ENCODE assay signal across 1 cellular context in the genomic region with DNA sequence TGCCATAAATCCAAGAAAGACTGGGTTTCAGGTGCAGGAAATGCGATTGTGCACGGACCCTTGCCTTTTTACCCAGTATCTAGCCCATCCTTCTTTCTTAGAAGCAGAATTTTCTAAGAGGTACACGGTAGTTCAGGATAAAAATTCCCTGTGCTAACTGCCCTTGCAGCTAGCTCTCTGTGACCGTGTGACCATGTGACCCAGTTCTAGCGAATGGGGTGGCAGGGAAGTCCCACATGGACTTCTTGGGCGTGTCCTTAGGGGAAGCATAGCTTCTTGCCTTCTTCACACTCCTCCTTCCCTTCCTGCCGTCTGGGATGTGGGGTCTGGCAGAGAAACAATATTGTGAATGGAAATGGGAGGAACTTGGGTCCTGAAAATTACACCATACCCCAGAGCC.
TF ChIP-seq lines count a peak whose summit lies in the region.

No MANE protein-coding gene starts in this region.

TF ChIP-seq in K562, 482 proteins besides CTCF, POLR2A, EP300 and RAD21:
- TF ChIP-seq, protein P1, sequence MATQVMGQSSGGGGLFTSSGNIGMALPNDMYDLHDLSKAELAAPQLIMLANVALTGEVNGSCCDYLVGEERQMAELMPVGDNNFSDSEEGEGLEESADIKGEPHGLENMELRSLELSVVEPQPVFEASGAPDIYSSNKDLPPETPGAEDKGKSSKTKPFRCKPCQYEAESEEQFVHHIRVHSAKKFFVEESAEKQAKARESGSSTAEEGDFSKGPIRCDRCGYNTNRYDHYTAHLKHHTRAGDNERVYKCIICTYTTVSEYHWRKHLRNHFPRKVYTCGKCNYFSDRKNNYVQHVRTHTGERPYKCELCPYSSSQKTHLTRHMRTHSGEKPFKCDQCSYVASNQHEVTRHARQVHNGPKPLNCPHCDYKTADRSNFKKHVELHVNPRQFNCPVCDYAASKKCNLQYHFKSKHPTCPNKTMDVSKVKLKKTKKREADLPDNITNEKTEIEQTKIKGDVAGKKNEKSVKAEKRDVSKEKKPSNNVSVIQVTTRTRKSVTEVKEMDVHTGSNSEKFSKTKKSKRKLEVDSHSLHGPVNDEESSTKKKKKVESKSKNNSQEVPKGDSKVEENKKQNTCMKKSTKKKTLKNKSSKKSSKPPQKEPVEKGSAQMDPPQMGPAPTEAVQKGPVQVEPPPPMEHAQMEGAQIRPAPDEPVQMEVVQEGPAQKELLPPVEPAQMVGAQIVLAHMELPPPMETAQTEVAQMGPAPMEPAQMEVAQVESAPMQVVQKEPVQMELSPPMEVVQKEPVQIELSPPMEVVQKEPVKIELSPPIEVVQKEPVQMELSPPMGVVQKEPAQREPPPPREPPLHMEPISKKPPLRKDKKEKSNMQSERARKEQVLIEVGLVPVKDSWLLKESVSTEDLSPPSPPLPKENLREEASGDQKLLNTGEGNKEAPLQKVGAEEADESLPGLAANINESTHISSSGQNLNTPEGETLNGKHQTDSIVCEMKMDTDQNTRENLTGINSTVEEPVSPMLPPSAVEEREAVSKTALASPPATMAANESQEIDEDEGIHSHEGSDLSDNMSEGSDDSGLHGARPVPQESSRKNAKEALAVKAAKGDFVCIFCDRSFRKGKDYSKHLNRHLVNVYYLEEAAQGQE (CRISPR knock-in tag; IDR thresholded peaks at IDR 0.05; ENCODE audit: low read depth), result no peak
- TF ChIP-seq RBM22 (IDR thresholded peaks at IDR 0.05; ENCODE audit: low read depth, low read length, poor library complexity, severe bottlenecking) (no peak), ELF4 (CRISPR knock-in tag; IDR thresholded peaks at IDR 0.05) (no peak), SAP30 (IDR thresholded peaks at IDR 0.05; ENCODE audit: borderline replicate concordance, insufficient read depth, low read depth, low read length, poor library complexity, severe bottlenecking) (no peak), NFYB (IDR thresholded peaks at IDR 0.05; ENCODE audit: extremely low read depth, insufficient read length) (peak; percentile 22), ZNF146 (CRISPR knock-in tag; IDR thresholded peaks at IDR 0.05; ENCODE audit: unreplicated experiment) (no peak), ZNF561 (CRISPR knock-in tag; conservative IDR thresholded peaks at IDR 0.05) (no peak), CEBPG (CRISPR knock-in tag; IDR thresholded peaks at IDR 0.05) (no peak), CEBPG (tag; conservative IDR thresholded peaks at IDR 0.05 in 1 of 2, IDR thresholded peaks at IDR 0.05 in 1 of 2) (no peak), TAF7 (tag; IDR thresholded peaks at IDR 0.05) (no peak)
- TF ChIP-seq, protein P2, sequence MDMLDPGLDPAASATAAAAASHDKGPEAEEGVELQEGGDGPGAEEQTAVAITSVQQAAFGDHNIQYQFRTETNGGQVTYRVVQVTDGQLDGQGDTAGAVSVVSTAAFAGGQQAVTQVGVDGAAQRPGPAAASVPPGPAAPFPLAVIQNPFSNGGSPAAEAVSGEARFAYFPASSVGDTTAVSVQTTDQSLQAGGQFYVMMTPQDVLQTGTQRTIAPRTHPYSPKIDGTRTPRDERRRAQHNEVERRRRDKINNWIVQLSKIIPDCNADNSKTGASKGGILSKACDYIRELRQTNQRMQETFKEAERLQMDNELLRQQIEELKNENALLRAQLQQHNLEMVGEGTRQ (CRISPR knock-in tag; IDR thresholded peaks at IDR 0.05), result peak; percentile 54
- TF ChIP-seq, protein P3, sequence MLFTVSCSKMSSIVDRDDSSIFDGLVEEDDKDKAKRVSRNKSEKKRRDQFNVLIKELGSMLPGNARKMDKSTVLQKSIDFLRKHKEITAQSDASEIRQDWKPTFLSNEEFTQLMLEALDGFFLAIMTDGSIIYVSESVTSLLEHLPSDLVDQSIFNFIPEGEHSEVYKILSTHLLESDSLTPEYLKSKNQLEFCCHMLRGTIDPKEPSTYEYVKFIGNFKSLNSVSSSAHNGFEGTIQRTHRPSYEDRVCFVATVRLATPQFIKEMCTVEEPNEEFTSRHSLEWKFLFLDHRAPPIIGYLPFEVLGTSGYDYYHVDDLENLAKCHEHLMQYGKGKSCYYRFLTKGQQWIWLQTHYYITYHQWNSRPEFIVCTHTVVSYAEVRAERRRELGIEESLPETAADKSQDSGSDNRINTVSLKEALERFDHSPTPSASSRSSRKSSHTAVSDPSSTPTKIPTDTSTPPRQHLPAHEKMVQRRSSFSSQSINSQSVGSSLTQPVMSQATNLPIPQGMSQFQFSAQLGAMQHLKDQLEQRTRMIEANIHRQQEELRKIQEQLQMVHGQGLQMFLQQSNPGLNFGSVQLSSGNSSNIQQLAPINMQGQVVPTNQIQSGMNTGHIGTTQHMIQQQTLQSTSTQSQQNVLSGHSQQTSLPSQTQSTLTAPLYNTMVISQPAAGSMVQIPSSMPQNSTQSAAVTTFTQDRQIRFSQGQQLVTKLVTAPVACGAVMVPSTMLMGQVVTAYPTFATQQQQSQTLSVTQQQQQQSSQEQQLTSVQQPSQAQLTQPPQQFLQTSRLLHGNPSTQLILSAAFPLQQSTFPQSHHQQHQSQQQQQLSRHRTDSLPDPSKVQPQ (CRISPR knock-in tag; IDR thresholded peaks at IDR 0.05; ENCODE audit: borderline replicate concordance), result no peak
- TF ChIP-seq, protein P4, sequence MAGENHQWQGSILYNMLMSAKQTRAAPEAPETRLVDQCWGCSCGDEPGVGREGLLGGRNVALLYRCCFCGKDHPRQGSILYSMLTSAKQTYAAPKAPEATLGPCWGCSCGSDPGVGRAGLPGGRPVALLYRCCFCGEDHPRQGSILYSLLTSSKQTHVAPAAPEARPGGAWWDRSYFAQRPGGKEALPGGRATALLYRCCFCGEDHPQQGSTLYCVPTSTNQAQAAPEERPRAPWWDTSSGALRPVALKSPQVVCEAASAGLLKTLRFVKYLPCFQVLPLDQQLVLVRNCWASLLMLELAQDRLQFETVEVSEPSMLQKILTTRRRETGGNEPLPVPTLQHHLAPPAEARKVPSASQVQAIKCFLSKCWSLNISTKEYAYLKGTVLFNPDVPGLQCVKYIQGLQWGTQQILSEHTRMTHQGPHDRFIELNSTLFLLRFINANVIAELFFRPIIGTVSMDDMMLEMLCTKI (IDR thresholded peaks at IDR 0.05; ENCODE audit: partially characterized antibody), result no peak
